ENCODE assay signal across 9 cellular contexts in the genomic region with DNA sequence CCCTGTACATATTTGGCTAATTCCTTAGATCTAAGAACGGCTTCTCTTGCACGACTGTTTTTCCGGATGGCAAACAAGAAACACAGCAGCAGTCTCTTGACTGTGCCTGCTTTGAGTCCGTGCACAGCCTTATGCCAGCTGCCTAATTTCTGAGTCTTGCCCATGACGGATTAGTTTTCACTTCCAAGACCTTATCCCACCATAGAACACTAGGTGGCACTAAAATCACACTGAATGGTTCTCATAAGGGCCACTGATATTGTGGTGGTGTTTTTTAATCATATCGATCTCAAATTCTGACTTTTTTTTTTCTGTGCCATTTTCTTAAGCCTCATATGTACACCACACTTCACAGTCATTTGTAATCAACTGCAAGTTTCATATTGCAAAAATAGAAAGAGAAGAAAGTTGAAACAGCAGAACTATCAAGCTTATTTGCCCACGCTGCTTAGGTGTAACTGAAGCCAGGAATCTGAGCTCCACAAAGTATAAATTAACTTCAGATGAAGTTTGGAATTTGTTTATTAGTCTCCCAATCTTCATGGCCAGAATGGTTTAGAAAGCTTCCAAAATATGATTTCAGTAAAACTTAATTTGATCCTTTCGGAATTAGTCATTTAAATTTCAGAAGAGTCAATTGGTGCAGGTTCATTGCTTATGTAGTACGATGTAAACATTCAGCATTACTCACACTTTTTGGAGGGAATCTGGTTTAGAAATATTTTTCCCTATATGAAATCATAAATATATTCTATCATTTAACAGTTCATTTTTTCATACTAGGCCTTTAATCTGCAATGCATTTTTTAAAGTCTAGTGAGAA. TPM values are rescaled to one million over a fixed set of nuclear protein-coding genes. Genes with fewer than 3 reads are reported as not detected.
DNase-seq lines count a peak whose midpoint lies in the region; ATAC-seq and TF ChIP-seq lines count a peak whose summit lies in the region.
"Had no signal": no experiment of that assay in that cellular context is flagged by ENCODE, and none has a peak within 500 bp of the region (broad histone marks: within the 10 kb centered on the region; RNA-seq: fewer than 3 reads in every experiment).

No MANE protein-coding gene starts in this region.

- peak; percentile 93 for ATAC-seq in HCT116

- H3K27me3 ChIP-seq in HCT116 (ENCODE audit: insufficient read depth, low read length), result no peaks in the 10 kb centered on the region
- no peaks in the 10 kb centered on the region for H3K27me3 ChIP-seq in endodermal cell (ENCODE audit: control insufficient read depth, insufficient read depth, low read length, poor library complexity, severe bottlenecking)

- H3K4me3 ChIP-seq in AG10803 (ENCODE audit: low read length) (no peak overlapping the region), HCT116 (replicated peaks in 1 of 2; ENCODE audit: low read depth in 1 of 2, low read length in 2 of 2) (no peak overlapping the region), endodermal cell (ENCODE audit: low read length) (no peak overlapping the region)

- no peak overlapping the region for H2AFZ ChIP-seq in HCT116 (ENCODE audit: low read depth, low read length, poor library complexity, severe bottlenecking)

- H4K20me1 ChIP-seq in HCT116 (ENCODE audit: insufficient read depth), result no peaks in the 10 kb centered on the region

- H3K79me2 ChIP-seq in HCT116 (ENCODE audit: insufficient read depth, low read length), result no peaks in the 10 kb centered on the region

- DNase-seq in AG10803 (ENCODE audit: low read depth) (peak; percentile 62), GM10266 (ENCODE audit: extremely low spot score) (peak; percentile 28), HCT116 (ENCODE audit: low read depth, low spot score) (peak; percentile 51), LHCN-M2 (ENCODE audit: low read depth) (peak; percentile 67), SHP77 treated with DMSO at 0.1 percent for 48 hours (lab: John Stamatoyannopoulos, UW) (peak; percentile 40), endodermal cell (peak; percentile 59), midbrain (lab: John Stamatoyannopoulos, UW) (peak; percentile 72)
- DNase-seq in activated effector memory CD4-positive, alpha-beta T cell treated with anti-CD3 and anti-CD28 coated beads, Interleukin-2, amount 50 U/mL, for 16 hours, result no peak

- TF ChIP-seq RAD21 in HCT116 (IDR thresholded peaks at IDR 0.05; ENCODE audit: low read depth), result peak; percentile 81

- no peaks in the 10 kb centered on the region for H3K27me3 Mint-ChIP-seq in endodermal cell (ENCODE audit: insufficient read depth)

- CTCF ChIA-PET in HCT116 (lab: Charles Lee), result interaction anchor here (0.6 to 1.3 kb wide), 8 partner anchors 16 to 1580 kb away, joined by 3 to 23 read pairs (median 3); no protein-coding TSS in a partner anchor

- H3K9me2 ChIP-seq in HCT116 (ENCODE audit: insufficient read depth), result no peaks in the 10 kb centered on the region

- H3K27ac ChIP-seq in HCT116 (ENCODE audit: low read depth, low read length) (no peak overlapping the region), endodermal cell (ENCODE audit: low read depth, low read length) (no peak overlapping the region)

- no peak for TF ChIP-seq POLR2A in HCT116 (IDR thresholded peaks at IDR 0.05; ENCODE audit: borderline replicate concordance, extremely low read depth, insufficient read depth, insufficient read length)

- H3K9me3 Mint-ChIP-seq in endodermal cell, result no peaks in the 10 kb centered on the region

- POLR2A ChIA-PET in HCT116 (lab: Charles Lee), result no interaction called here

- no TSS peak for BruUV-seq in HCT116 (replicated peaks; lab: Mats Ljungman, UMichigan)

- H3K27ac Mint-ChIP-seq in endodermal cell, result no peak overlapping the region

- H3K4me1 Mint-ChIP-seq in endodermal cell, result peaks cover 2% of the 10 kb centered on the region

- no peaks in the 10 kb centered on the region for H3K9me3 ChIP-seq in HCT116 (ENCODE audit: control insufficient read depth in 1 of 2, insufficient read depth in 1 of 2, low read depth in 1 of 2, low read length in 2 of 2)
- H3K9me3 ChIP-seq in endodermal cell (ENCODE audit: control insufficient read depth, low read length), result no peaks in the 10 kb centered on the region

- H3K36me3 Mint-ChIP-seq in endodermal cell (ENCODE audit: low read depth), result no peaks in the 10 kb centered on the region

- H3K4me1 ChIP-seq in HCT116 (ENCODE audit: control insufficient read depth in 1 of 2, insufficient read depth in 2 of 2, low read length in 2 of 2) (no peaks in the 10 kb centered on the region), endodermal cell (ENCODE audit: control insufficient read depth, insufficient read depth, low read length) (no peaks in the 10 kb centered on the region)

- no peak overlapping the region for H3K9ac ChIP-seq in HCT116 (ENCODE audit: low read length)
- H3K9ac ChIP-seq in endodermal cell (ENCODE audit: extremely low read depth, low read length, poor library complexity, severe bottlenecking), result no peak overlapping the region

- H3K4me3 Mint-ChIP-seq in endodermal cell, result no peak overlapping the region

- 21 to 36% methylated on average over 4 to 9 of the region's 9 CpGs for WGBS in endodermal cell (ENCODE audit: insufficient coverage in 1 of 2, insufficient read length in 1 of 2), 2 experiments

- no peak overlapping the region for H3K4me2 ChIP-seq in HCT116 (ENCODE audit: low read length)

- intact Hi-C loops in HCT116 (cut with micrococcal nuclease), result loop anchor here (1.0 to 10.0 kb wide), 3 partner anchors 673 to 1580 kb away; no protein-coding TSS in a partner anchor

- RAD21 ChIA-PET in HCT116 (lab: Charles Lee; ENCODE audit: low non-redundant PET in 1 of 2, low total read pairs in 2 of 2, uncharacterized antibody in 2 of 2, unreplicated experiment in 2 of 2), result no interaction called here

- TF ChIP-seq CTCF in AG10803 (conservative IDR thresholded peaks at IDR 0.05; ENCODE audit: low read length) (peak; percentile 89), GM10266 (IDR thresholded peaks at IDR 0.05; ENCODE audit: control insufficient read depth, insufficient read depth, low read depth, missing control alignments) (peak; percentile 63), HCT116 (IDR thresholded peaks at IDR 0.05 in 2 of 3, conservative IDR thresholded peaks at IDR 0.05 in 1 of 3; ENCODE audit: borderline replicate concordance in 1 of 3, insufficient read depth in 1 of 3, low read depth in 2 of 3, low read length in 2 of 3) (peak; percentile 51 to 79 (median 65); a peak in 5 of 6 replicates), endodermal cell (conservative IDR thresholded peaks at IDR 0.05) (peak; percentile 94)

- H3K36me3 ChIP-seq in HCT116 (ENCODE audit: control insufficient read depth in 1 of 2, insufficient read depth in 2 of 2, low read length in 2 of 2) (no peaks in the 10 kb centered on the region), endodermal cell (ENCODE audit: control insufficient read depth, insufficient read depth, low read length) (no peaks in the 10 kb centered on the region)

TF ChIP-seq in HCT116, 20 proteins besides CTCF, POLR2A, EP300 and RAD21:
- no peak for TF ChIP-seq SP1 (IDR thresholded peaks at IDR 0.05; ENCODE audit: low read depth)

RNA-seq across cellular contexts. Expression of a gene that starts 45.5 kb away (rescaled TPM):
- total RNA-seq in HCT116 (2021; ENCODE audit: unreplicated experiment) (0.07 TPM), LHCN-M2 (2014; rRNA removed) (0.06 TPM in 1 of 2 replicates, not detected in the other), endodermal cell (under 1 TPM; 0.18 to 0.29 TPM)
- polyA plus RNA-seq in HCT116 (2012), result not detected in 2 replicates
- not detected for polyA plus RNA-seq in LHCN-M2 (2012)
- polyA plus RNA-seq in endodermal cell (2013, experiment 1 of 2), result 0.61 TPM
- polyA plus RNA-seq in endodermal cell (2013, experiment 2 of 2), result 0.25 TPM
- total RNA-seq: T-helper 2 cell treated with Interferon-gamma antibody and Interleukin-4, amounts not matched to agents 100 ng/mL and 5 ng/mL, for 36 hours had no signal
